In genomic region chr6:134436281-134436815, GRCh38 we compare ENCODE assay signal across 9 cellular contexts.
A peak's percentile ranks its signal among the peaks of the same experiment; 100 is the strongest.
DNase-seq lines count a peak whose midpoint lies in the region; ATAC-seq, FAIRE-seq and TF ChIP-seq lines count a peak whose summit lies in the region.
"Had no signal": no experiment of that assay in that cellular context is flagged by ENCODE, and none has a peak within 500 bp of the region (broad histone marks: within the 10 kb centered on the region; RNA-seq: fewer than 3 reads in every experiment).

No MANE protein-coding gene starts in this region.

- H3K27me3 ChIP-seq in right atrium auricular region, result no peaks in the 10 kb centered on the region

- DNase-seq in NCI-H345 (lab: John Stamatoyannopoulos, UW), result peak; percentile 17
- no peak for DNase-seq in NCI-H345 treated with DMSO at 0.1 percent for 48 hours (lab: John Stamatoyannopoulos, UW; ENCODE audit: unreplicated experiment)
- peak; percentile 92 for DNase-seq in RCC 7860 (ENCODE audit: low spot score)
- DNase-seq in activated naive CD4-positive, alpha-beta T cell treated with anti-CD3 and anti-CD28 coated beads, Interleukin-2, amount 50 U/mL, for 16 hours, result peak; percentile 75
- peak; percentile 75 for DNase-seq in right atrium auricular region (ENCODE audit: low spot score)
- DNase-seq in stimulated activated CD4-positive, alpha-beta T cell treated with anti-CD3 and anti-CD28 coated beads, Interleukin-1b, Interleukin-23, amount 100 ng/mL, for 24 hours (ENCODE audit: low read depth in 4 of 4, low spot score in 1 of 4), result peak; percentile 15 to 52 (median 36)
- no peak for DNase-seq in DMS114 treated with DMSO at 0.1 percent for 48 hours (lab: John Stamatoyannopoulos, UW; ENCODE audit: unreplicated experiment)

- H3K27ac ChIP-seq in right atrium auricular region, result peak overlapping the region in 1 of 2 donors; percentile 33
- H3K27ac ChIP-seq: C4-2B had no signal

- peak; percentile 90 for ATAC-seq in HG02981 (IDR thresholded peaks at IDR 0.05; ENCODE audit: unreplicated experiment)

- no peak overlapping the region for H3K4me3 ChIP-seq in right atrium auricular region

- peak; percentile 89 for FAIRE-seq in RCC 7860 (lab: Jason Lieb, UNC)

- peaks cover 0 to 9% of the 10 kb centered on the region in 2 donors for H3K4me1 ChIP-seq in right atrium auricular region

- H3K36me3 ChIP-seq in right atrium auricular region, result no peaks in the 10 kb centered on the region

- H3K9me3 ChIP-seq in right atrium auricular region, result no peaks in the 10 kb centered on the region

- no peak for TF ChIP-seq CTCF in right atrium auricular region (IDR thresholded peaks at IDR 0.05)

Comparison
In these comparisons a context has a peak if more than half of its experiments do, and no peak if none do; other contexts are left out.
1. DNase-seq: peak in NCI-H345 (single experiment), RCC 7860 (single experiment), activated naive CD4-positive, alpha-beta T cell treated with anti-CD3 and anti-CD28 coated beads, Interleukin-2, amount 50 U/mL, for 16 hours (single experiment), right atrium auricular region (single experiment) and stimulated activated CD4-positive, alpha-beta T cell treated with anti-CD3 and anti-CD28 coated beads, Interleukin-1b, Interleukin-23, amount 100 ng/mL, for 24 hours (4 of 4); none in NCI-H345 treated with DMSO at 0.1 percent for 48 hours (single experiment) and DMS114 treated with DMSO at 0.1 percent for 48 hours (single experiment).